ENCODE assay signal across 24 cellular contexts in genomic region chr2:216659301-216659700, GRCh38. TPM values are rescaled to one million over a fixed set of nuclear protein-coding genes. Genes with fewer than 3 reads are reported as not detected.
DNase-seq lines count a peak whose midpoint lies in the region; ATAC-seq and TF ChIP-seq lines count a peak whose summit lies in the region.
"Had no signal": no experiment of that assay in that cellular context is flagged by ENCODE, and none has a peak within 500 bp of the region (broad histone marks: within the 10 kb centered on the region; RNA-seq: fewer than 3 reads in every experiment).

No MANE protein-coding gene starts in this region.

- H3K4me1 Mint-ChIP-seq in mesothelial cell of epicardium, result peaks cover 28% of the 10 kb centered on the region
- no peaks in the 10 kb centered on the region for H3K4me1 Mint-ChIP-seq in activated CD8-positive, alpha-beta memory T cell treated with anti-CD3 and anti-CD28 coated beads, Interleukin-2, amount 10 ng/mL, durations not matched to agents 7 days and 5 days
- H3K4me1 Mint-ChIP-seq: activated CD4-positive, alpha-beta T cell treated with anti-CD3 and anti-CD28 coated beads for 36 hours had no signal

- CTCF ChIA-PET in activated CD8-positive, alpha-beta memory T cell treated with anti-CD3 and anti-CD28 coated beads, Interleukin-2, amount 10 ng/mL, durations not matched to agents 7 days and 5 days (lab: Charles Lee), result interaction anchor here (0.9 to 1.7 kb wide), 2 partner anchors 140 to 144 kb away, joined by 3 to 8 read pairs; no protein-coding TSS in a partner anchor

- peaks cover 2% of the 10 kb centered on the region for H3K4me1 ChIP-seq in ovary (ENCODE audit: insufficient read depth)
- H3K4me1 ChIP-seq: parathyroid adenoma had no signal

- H3K9me3 Mint-ChIP-seq in mesothelial cell of epicardium, result no peaks in the 10 kb centered on the region
- no peaks in the 10 kb centered on the region for H3K9me3 Mint-ChIP-seq in activated CD8-positive, alpha-beta memory T cell treated with anti-CD3 and anti-CD28 coated beads, Interleukin-2, amount 10 ng/mL, durations not matched to agents 7 days and 5 days (ENCODE audit: low read depth)
- H3K9me3 Mint-ChIP-seq: activated T-cell treated with anti-CD3 and anti-CD28 coated beads, Interleukin-2, amount 50 U/mL, for 4 hours; CD4-positive, alpha-beta T cell had no signal

- no peak overlapping the region for H3K4me3 Mint-ChIP-seq in mesothelial cell of epicardium
- H3K4me3 Mint-ChIP-seq in activated CD8-positive, alpha-beta memory T cell treated with anti-CD3 and anti-CD28 coated beads, Interleukin-2, amount 10 ng/mL, durations not matched to agents 7 days and 5 days, result no peak overlapping the region
- H3K4me3 Mint-ChIP-seq: activated CD4-positive, alpha-beta T cell treated with anti-CD3 and anti-CD28 coated beads for 36 hours; activated T-cell treated with anti-CD3 and anti-CD28 coated beads, Interleukin-2, amount 50 U/mL, for 4 hours; CD4-positive, alpha-beta T cell; T-helper 17 cell had no signal

- H3K27me3 Mint-ChIP-seq in mesothelial cell of epicardium (ENCODE audit: low read depth), result no peaks in the 10 kb centered on the region
- H3K27me3 Mint-ChIP-seq in activated CD8-positive, alpha-beta memory T cell treated with anti-CD3 and anti-CD28 coated beads, Interleukin-2, amount 10 ng/mL, durations not matched to agents 7 days and 5 days, result no peaks in the 10 kb centered on the region
- H3K27me3 Mint-ChIP-seq: activated CD4-positive, alpha-beta T cell treated with anti-CD3 and anti-CD28 coated beads for 36 hours had no signal

- TF ChIP-seq POLR2A in ovary (IDR thresholded peaks at IDR 0.05), result no peak

- intact Hi-C loops in ovary (cut with DNase I), result no loop called here

- ATAC-seq in activated CD8-positive, alpha-beta memory T cell treated with anti-CD3 and anti-CD28 coated beads, Interleukin-2, amount 10 ng/mL, durations not matched to agents 7 days and 5 days, result no peak
- ATAC-seq: activated CD4-positive, alpha-beta T cell treated with anti-CD3 and anti-CD28 coated beads for 36 hours; activated T-cell treated with anti-CD3 and anti-CD28 coated beads, Interleukin-2, amount 50 U/mL, for 4 hours; sciatic nerve; stimulated activated naive CD8-positive, alpha-beta T cell treated with anti-CD3 and anti-CD28 coated beads, Interleukin-15, Interleukin-2, amounts not matched to agents 100 U/mL and 50 U/mL, for 24 hours; T-helper 17 cell had no signal

- no peak overlapping the region for H3K27ac ChIP-seq in ovary
- H3K27ac ChIP-seq: 22Rv1, brain microvascular endothelial cell, parathyroid adenoma, tibial artery had no signal

- H3K36me3 Mint-ChIP-seq in mesothelial cell of epicardium, result peaks cover 26% of the 10 kb centered on the region
- no peaks in the 10 kb centered on the region for H3K36me3 Mint-ChIP-seq in activated CD8-positive, alpha-beta memory T cell treated with anti-CD3 and anti-CD28 coated beads, Interleukin-2, amount 10 ng/mL, durations not matched to agents 7 days and 5 days

- H3K4me3 ChIP-seq in epithelial cell of esophagus (ENCODE audit: low read length), result no peak overlapping the region
- H3K4me3 ChIP-seq in ovary, result no peak overlapping the region
- H3K4me3 ChIP-seq: tibial artery had no signal

- H3K27me3 ChIP-seq in ovary, result no peaks in the 10 kb centered on the region
- H3K27me3 ChIP-seq: brain microvascular endothelial cell, tibial artery had no signal

- DNase-seq in NCI-H2171 treated with DMSO at 0.1 percent for 48 hours (lab: John Stamatoyannopoulos, UW), result peak; percentile 22
- no peak for DNase-seq in NCI-H2171 (lab: John Stamatoyannopoulos, UW)
- DNase-seq in epithelial cell of esophagus (ENCODE audit: low read depth), result peak; percentile 85
- DNase-seq in mesothelial cell of epicardium (ENCODE audit: low spot score in 2 of 2, unreplicated experiment in 2 of 2), result no peak
- peak; percentile 62 for DNase-seq in ureter (ENCODE audit: low spot score)
- DNase-seq in ovary, result no peak
- no peak for DNase-seq in activated CD8-positive, alpha-beta memory T cell treated with anti-CD3 and anti-CD28 coated beads, Interleukin-2, amount 10 ng/mL, durations not matched to agents 7 days and 5 days
- no peak for DNase-seq in OCI-M2 (lab: John Stamatoyannopoulos, UW; ENCODE audit: unreplicated experiment)
- DNase-seq: activated CD4-positive, alpha-beta T cell treated with anti-CD3 and anti-CD28 coated beads for 36 hours; activated T-cell treated with anti-CD3 and anti-CD28 coated beads, Interleukin-2, amount 50 U/mL, for 4 hours; brain microvascular endothelial cell; CD4-positive, alpha-beta T cell; effector CD8-positive, alpha-beta T cell; glutamatergic neuron; KBM-7; MM.1S; stimulated activated naive CD8-positive, alpha-beta T cell treated with anti-CD3 and anti-CD28 coated beads, Interleukin-15, Interleukin-2, amounts not matched to agents 100 U/mL and 50 U/mL, for 24 hours; T-helper 17 cell; tibial artery had no signal

- H3K9me3 ChIP-seq in ovary, result no peaks in the 10 kb centered on the region
- H3K9me3 ChIP-seq: tibial artery had no signal

- TF ChIP-seq EP300 in ovary (IDR thresholded peaks at IDR 0.05), result no peak

- no peaks in the 10 kb centered on the region for H3K36me3 ChIP-seq in ovary

- 73 to 89% (median 86%) methylated on average over 6 of the region's 6 CpGs for WGBS in ovary, 3 donors

- peak overlapping the region; percentile 87 for H3K27ac Mint-ChIP-seq in mesothelial cell of epicardium
- H3K27ac Mint-ChIP-seq in activated CD8-positive, alpha-beta memory T cell treated with anti-CD3 and anti-CD28 coated beads, Interleukin-2, amount 10 ng/mL, durations not matched to agents 7 days and 5 days, result no peak overlapping the region
- H3K27ac Mint-ChIP-seq: activated CD4-positive, alpha-beta T cell treated with anti-CD3 and anti-CD28 coated beads for 36 hours; CD4-positive, alpha-beta T cell; T-helper 17 cell had no signal

- TF ChIP-seq CTCF in epithelial cell of esophagus (IDR thresholded peaks at IDR 0.05; ENCODE audit: insufficient read depth, low read depth, low read length, missing control alignments), result no peak
- TF ChIP-seq CTCF in mesothelial cell of epicardium (IDR thresholded peaks at IDR 0.05; ENCODE audit: unreplicated experiment), result no peak
- TF ChIP-seq CTCF in ovary (IDR thresholded peaks at IDR 0.05), result no peak

RNA-seq across cellular contexts. Expression of gene IGFBP2, which starts 26.1 kb away (rescaled TPM):
- total RNA-seq in mesothelial cell of epicardium (376 to 409 TPM (median 381 TPM) in 3 replicates), ureter (210 TPM), ovary (100 to 1,000 TPM; 112 to 333 (median 165) TPM)
- 100 to 1,000 TPM in 1 of 2 donors, 10 to 100 TPM in 1; 47.2 to 241 TPM for polyA plus RNA-seq in ovary
- total RNA-seq in activated CD8-positive, alpha-beta memory T cell treated with anti-CD3 and anti-CD28 coated beads, Interleukin-2, amount 10 ng/mL, durations not matched to agents 7 days and 5 days, result 1 to 10 TPM in 1 of 2 experiments, under 1 TPM in 1; 0.96 to 3.5 TPM
- total RNA-seq: CD4-positive, alpha-beta T cell had no signal

RNA-seq across cellular contexts. Expression of gene IGFBP5, which starts 36.0 kb away (rescaled TPM):
- 415 to 456 TPM (median 447 TPM) in 3 replicates for total RNA-seq in mesothelial cell of epicardium
- total RNA-seq in ureter, result 697 TPM
- 1,000 to 10,000 TPM in 6 of 7 donors, 100 to 1,000 TPM in 1; 718 to 3,214 (median 2,824) TPM for total RNA-seq in ovary
- 1,000 to 10,000 TPM in 1 of 2 donors, 100 to 1,000 TPM in 1; 929 to 1,464 TPM for polyA plus RNA-seq in ovary
- under 1 TPM in 1 of 2 experiments, not detected in 1; 0.02 TPM for total RNA-seq in activated CD8-positive, alpha-beta memory T cell treated with anti-CD3 and anti-CD28 coated beads, Interleukin-2, amount 10 ng/mL, durations not matched to agents 7 days and 5 days
- total RNA-seq: activated CD4-positive, alpha-beta T cell treated with anti-CD3 and anti-CD28 coated beads for 36 hours; activated CD8-positive, alpha-beta memory T cell treated with anti-CD3 and anti-CD28 coated beads for 36 hours; CD4-positive, alpha-beta T cell; HT-29; T-helper 17 cell had no signal

Comparison
In these comparisons a context has a peak if more than half of its experiments do, and no peak if none do; other contexts are left out.
1. DNase-seq: peak in NCI-H2171 treated with DMSO at 0.1 percent for 48 hours (single experiment), epithelial cell of esophagus (single experiment) and ureter (single experiment); none in NCI-H2171 (single experiment), mesothelial cell of epicardium (0 of 2), ovary (0 of 5), activated CD8-positive, alpha-beta memory T cell treated with anti-CD3 and anti-CD28 coated beads, Interleukin-2, amount 10 ng/mL, durations not matched to agents 7 days and 5 days (single experiment) and OCI-M2 (single experiment).
2. RNA of gene IGFBP2, which starts 26.1 kb away (total RNA-seq): 376 to 409 TPM in mesothelial cell of epicardium, 210 TPM in ureter (single experiment) and 112 to 333 TPM in ovary; 0.96 to 3.5 TPM in activated CD8-positive, alpha-beta memory T cell treated with anti-CD3 and anti-CD28 coated beads, Interleukin-2, amount 10 ng/mL, durations not matched to agents 7 days and 5 days; every median in the first group is over 10 times any median in the second.
3. RNA of gene IGFBP5, which starts 36.0 kb away (total RNA-seq): 718 to 3,214 TPM in ovary, 697 TPM in ureter (single experiment) and 415 to 456 TPM in mesothelial cell of epicardium; 0.02 TPM in activated CD8-positive, alpha-beta memory T cell treated with anti-CD3 and anti-CD28 coated beads, Interleukin-2, amount 10 ng/mL, durations not matched to agents 7 days and 5 days; every median in the first group is over 100 times any median in the second.